Comparison of ENCODE assay signal across 2 cellular contexts in the genomic region with DNA sequence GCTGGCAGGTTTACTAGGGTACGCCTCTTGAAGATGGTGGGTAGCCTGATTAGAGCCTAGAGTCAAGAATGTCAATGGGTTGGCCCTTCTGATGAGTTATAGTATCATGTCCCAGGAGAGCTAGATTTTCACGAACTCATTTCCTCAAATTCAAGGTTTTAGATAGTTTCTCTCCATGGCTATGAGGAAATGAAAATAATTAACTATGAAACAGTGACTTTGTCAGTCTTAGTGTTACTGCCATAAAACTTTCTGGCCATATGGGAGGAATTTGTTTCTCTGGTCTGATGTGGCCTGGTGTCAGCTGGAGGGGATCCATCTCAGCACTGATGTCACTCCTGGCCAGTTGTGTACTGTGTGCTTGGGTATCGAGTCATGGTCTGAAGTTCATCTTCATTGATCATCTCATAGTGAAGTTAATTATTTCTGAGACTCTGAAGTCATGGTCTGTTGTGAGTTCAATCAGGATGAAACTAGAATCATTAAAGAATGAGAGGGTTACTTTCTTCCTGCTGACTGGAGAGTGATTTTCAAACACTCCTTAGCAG.
A peak's percentile ranks its signal among the peaks of the same experiment; 100 is the strongest.
TF ChIP-seq lines count a peak whose summit lies in the region.

No MANE protein-coding gene starts in this region.

TF ChIP-seq in GM23338, 12 proteins besides CTCF, POLR2A, EP300 and RAD21 (continued from another document):
- TF ChIP-seq, protein P1, sequence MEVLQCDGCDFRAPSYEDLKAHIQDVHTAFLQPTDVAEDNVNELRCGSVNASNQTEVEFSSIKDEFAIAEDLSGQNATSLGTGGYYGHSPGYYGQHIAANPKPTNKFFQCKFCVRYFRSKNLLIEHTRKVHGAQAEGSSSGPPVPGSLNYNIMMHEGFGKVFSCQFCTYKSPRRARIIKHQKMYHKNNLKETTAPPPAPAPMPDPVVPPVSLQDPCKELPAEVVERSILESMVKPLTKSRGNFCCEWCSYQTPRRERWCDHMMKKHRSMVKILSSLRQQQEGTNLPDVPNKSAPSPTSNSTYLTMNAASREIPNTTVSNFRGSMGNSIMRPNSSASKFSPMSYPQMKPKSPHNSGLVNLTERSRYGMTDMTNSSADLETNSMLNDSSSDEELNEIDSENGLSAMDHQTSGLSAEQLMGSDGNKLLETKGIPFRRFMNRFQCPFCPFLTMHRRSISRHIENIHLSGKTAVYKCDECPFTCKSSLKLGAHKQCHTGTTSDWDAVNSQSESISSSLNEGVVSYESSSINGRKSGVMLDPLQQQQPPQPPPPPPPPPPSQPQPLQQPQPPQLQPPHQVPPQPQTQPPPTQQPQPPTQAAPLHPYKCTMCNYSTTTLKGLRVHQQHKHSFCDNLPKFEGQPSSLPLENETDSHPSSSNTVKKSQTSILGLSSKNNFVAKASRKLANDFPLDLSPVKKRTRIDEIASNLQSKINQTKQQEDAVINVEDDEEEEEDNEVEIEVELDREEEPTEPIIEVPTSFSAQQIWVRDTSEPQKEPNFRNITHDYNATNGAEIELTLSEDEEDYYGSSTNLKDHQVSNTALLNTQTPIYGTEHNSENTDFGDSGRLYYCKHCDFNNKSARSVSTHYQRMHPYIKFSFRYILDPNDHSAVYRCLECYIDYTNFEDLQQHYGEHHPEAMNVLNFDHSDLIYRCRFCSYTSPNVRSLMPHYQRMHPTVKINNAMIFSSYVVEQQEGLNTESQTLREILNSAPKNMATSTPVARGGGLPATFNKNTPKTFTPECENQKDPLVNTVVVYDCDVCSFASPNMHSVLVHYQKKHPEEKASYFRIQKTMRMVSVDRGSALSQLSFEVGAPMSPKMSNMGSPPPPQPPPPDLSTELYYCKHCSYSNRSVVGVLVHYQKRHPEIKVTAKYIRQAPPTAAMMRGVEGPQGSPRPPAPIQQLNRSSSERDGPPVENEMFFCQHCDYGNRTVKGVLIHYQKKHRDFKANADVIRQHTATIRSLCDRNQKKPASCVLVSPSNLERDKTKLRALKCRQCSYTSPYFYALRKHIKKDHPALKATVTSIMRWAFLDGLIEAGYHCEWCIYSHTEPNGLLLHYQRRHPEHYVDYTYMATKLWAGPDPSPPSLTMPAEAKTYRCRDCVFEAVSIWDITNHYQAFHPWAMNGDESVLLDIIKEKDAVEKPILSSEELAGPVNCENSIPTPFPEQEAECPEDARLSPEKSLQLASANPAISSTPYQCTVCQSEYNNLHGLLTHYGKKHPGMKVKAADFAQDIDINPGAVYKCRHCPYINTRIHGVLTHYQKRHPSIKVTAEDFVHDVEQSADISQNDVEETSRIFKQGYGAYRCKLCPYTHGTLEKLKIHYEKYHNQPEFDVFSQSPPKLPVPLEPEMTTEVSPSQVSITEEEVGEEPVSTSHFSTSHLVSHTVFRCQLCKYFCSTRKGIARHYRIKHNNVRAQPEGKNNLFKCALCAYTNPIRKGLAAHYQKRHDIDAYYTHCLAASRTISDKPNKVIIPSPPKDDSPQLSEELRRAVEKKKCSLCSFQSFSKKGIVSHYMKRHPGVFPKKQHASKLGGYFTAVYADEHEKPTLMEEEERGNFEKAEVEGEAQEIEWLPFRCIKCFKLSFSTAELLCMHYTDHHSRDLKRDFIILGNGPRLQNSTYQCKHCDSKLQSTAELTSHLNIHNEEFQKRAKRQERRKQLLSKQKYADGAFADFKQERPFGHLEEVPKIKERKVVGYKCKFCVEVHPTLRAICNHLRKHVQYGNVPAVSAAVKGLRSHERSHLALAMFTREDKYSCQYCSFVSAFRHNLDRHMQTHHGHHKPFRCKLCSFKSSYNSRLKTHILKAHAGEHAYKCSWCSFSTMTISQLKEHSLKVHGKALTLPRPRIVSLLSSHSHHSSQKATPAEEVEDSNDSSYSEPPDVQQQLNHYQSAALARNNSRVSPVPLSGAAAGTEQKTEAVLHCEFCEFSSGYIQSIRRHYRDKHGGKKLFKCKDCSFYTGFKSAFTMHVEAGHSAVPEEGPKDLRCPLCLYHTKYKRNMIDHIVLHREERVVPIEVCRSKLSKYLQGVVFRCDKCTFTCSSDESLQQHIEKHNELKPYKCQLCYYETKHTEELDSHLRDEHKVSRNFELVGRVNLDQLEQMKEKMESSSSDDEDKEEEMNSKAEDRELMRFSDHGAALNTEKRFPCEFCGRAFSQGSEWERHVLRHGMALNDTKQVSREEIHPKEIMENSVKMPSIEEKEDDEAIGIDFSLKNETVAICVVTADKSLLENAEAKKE (CRISPR knock-in tag; IDR thresholded peaks at IDR 0.05): no peak
- no peak for TF ChIP-seq ZNF331 (CRISPR knock-in tag; IDR thresholded peaks at IDR 0.05; ENCODE audit: low read depth)

TF ChIP-seq in HepG2, 621 proteins besides CTCF, POLR2A, EP300 and RAD21 (continued from another document):
- TF ChIP-seq CEBPZ (IDR thresholded peaks at IDR 0.05; ENCODE audit: low read length): no peak
- TF ChIP-seq TOPORS (CRISPR knock-in tag; IDR thresholded peaks at IDR 0.05): no peak
- TF ChIP-seq ZNF616 (CRISPR knock-in tag; IDR thresholded peaks at IDR 0.05; ENCODE audit: low read depth): no peak
- peak; percentile 44; the same call in 1 of the 2 replicates for TF ChIP-seq FOSL2 (CRISPR knock-in tag; IDR thresholded peaks at IDR 0.05)
- TF ChIP-seq ZBTB21 (CRISPR knock-in tag; IDR thresholded peaks at IDR 0.05): peak; percentile 70; the same call in 1 of the 2 replicates
- no peak for TF ChIP-seq PCBP2 (optimal IDR thresholded peaks at IDR 0.05; ENCODE audit: low read depth, low read length, poor library complexity, severe bottlenecking)
- TF ChIP-seq, protein P2, sequence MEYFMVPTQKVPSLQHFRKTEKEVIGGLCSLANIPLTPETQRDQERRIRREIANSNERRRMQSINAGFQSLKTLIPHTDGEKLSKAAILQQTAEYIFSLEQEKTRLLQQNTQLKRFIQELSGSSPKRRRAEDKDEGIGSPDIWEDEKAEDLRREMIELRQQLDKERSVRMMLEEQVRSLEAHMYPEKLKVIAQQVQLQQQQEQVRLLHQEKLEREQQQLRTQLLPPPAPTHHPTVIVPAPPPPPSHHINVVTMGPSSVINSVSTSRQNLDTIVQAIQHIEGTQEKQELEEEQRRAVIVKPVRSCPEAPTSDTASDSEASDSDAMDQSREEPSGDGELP (IDR thresholded peaks at IDR 0.05; ENCODE audit: borderline replicate concordance, low read depth): peak; percentile 10; the same call in 1 of the 2 replicates
- TF ChIP-seq, protein P3, sequence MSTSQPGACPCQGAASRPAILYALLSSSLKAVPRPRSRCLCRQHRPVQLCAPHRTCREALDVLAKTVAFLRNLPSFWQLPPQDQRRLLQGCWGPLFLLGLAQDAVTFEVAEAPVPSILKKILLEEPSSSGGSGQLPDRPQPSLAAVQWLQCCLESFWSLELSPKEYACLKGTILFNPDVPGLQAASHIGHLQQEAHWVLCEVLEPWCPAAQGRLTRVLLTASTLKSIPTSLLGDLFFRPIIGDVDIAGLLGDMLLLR (CRISPR knock-in tag; IDR thresholded peaks at IDR 0.05): no peak
- peak; percentile 73 for TF ChIP-seq PAXIP1 (CRISPR knock-in tag; conservative IDR thresholded peaks at IDR 0.05)
TF ChIP-seq in HepG2: peak in this region for 4.
